In the genomic region with DNA sequence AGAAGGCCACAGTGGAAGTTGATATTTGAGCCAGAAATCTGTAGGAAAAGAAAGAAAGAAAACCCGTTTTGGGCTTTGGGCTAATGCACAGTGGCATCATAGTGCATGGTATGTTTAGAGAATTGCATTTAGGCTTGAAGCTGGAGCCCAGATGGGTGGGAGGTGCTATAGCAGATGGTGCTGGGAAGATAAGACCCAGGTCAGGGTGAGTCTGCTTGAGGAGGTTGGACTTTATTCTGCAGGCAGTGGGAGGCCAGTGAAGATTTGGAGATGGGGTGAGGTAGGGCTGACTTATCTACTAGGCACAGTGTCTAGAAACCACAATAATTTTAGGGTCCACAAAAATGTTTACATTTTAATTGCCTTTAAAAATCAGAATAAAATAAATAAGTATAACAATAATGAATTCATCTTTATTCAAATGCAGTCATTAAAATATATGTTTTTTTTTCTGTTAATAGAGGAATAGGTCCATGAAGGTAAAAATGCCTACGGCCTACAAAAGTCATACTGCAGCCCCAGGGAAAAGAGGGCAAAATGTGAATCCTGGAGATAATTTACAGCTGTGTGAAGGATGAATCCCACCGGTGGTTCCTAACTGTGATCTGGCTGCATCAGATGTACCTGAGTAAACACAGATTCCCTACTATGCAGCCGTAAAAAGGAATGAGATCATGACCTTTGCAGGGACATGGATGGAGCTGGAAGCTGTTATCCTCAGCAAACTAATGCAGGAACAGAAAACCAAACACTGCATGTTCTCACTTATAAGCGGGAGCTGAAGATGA, we compare ENCODE assay signal across 1 cellular context.
A peak's percentile ranks its signal among the peaks of the same experiment; 100 is the strongest.
TF ChIP-seq lines count a peak whose summit lies in the region.

No MANE protein-coding gene starts in this region.

TF ChIP-seq in K562, 482 proteins besides CTCF, POLR2A, EP300 and RAD21 (continued from another document and continues in another):
- TF ChIP-seq, protein P1, sequence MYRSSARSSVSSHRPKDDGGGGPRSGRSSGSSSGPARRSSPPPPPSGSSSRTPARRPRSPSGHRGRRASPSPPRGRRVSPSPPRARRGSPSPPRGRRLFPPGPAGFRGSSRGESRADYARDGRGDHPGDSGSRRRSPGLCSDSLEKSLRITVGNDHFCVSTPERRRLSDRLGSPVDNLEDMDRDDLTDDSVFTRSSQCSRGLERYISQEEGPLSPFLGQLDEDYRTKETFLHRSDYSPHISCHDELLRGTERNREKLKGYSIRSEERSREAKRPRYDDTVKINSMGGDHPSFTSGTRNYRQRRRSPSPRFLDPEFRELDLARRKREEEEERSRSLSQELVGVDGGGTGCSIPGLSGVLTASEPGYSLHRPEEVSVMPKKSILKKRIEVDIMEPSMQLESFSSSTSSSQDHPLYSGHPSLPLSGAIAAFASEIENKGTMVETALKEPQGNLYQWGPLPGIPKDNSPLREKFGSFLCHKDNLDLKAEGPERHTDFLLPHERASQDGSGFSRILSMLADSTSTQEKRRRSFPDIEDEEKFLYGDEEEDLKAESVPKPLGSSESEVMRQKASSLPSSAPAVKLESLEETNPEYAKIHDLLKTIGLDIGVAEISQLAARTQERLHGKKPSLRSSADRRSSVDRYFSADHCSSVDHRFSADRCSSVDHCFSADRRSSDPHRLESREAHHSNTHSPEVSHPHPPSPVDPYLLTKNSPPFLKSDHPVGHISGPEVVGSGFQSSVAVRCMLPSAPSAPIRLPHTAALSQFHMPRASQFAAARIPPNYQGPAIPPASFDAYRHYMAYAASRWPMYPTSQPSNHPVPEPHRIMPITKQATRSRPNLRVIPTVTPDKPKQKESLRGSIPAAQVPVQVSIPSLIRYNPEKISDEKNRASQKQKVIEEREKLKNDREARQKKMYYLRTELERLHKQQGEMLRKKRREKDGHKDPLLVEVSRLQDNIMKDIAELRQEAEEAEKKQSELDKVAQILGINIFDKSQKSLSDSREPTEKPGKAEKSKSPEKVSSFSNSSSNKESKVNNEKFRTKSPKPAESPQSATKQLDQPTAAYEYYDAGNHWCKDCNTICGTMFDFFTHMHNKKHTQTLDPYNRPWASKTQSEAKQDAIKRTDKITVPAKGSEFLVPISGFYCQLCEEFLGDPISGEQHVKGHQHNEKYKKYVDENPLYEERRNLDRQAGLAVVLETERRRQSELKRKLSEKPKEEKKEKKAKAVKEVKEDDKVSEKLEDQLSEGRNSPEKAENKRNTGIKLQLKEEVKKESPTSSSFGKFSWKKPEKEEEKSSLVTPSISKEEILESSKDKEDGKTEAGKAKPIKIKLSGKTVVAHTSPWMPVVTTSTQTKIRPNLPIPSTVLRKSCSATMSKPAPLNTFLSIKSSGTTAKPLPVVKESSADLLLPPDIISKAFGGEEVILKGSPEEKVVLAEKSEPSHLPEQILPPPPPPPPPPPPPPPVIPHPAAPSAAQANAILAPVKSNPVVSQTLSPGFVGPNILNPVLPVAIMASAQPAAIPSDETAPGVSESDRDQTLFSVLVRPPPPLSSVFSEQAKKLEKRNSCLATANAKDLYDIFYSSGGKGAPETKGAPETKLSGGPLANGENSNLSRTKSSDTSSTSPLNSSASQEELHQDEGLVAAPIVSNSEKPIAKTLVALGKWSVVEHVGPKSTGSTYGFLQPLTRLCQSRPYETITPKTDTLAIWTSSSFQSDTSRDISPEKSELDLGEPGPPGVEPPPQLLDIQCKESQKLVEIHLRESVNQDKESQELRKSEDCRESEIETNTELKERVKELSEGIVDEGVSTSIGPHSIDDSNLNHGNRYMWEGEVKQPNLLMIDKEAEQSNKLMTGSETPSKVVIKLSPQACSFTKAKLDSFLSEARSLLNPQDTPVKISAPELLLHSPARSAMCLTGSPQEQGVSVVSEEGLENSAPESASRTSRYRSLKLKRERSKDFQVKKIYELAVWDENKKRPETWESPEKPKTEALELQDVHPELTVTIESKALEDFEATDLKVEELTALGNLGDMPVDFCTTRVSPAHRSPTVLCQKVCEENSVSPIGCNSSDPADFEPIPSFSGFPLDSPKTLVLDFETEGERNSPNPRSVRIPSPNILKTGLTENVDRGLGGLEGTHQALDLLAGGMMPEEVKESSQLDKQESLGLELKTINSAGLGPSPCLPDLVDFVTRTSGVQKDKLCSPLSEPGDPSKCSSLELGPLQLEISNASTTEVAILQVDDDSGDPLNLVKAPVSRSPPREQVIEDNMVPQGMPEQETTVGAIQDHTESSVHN (IDR thresholded peaks at IDR 0.05; ENCODE audit: borderline replicate concordance in 1 of 2, low read depth in 1 of 2) = no peak
- no peak for TF ChIP-seq MCM5 (IDR thresholded peaks at IDR 0.05; ENCODE audit: low read depth)
- TF ChIP-seq, protein P2, sequence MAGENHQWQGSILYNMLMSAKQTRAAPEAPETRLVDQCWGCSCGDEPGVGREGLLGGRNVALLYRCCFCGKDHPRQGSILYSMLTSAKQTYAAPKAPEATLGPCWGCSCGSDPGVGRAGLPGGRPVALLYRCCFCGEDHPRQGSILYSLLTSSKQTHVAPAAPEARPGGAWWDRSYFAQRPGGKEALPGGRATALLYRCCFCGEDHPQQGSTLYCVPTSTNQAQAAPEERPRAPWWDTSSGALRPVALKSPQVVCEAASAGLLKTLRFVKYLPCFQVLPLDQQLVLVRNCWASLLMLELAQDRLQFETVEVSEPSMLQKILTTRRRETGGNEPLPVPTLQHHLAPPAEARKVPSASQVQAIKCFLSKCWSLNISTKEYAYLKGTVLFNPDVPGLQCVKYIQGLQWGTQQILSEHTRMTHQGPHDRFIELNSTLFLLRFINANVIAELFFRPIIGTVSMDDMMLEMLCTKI (IDR thresholded peaks at IDR 0.05; ENCODE audit: partially characterized antibody) = no peak
- TF ChIP-seq TARDBP (IDR thresholded peaks at IDR 0.05) = peak; percentile 41; the same call in 1 of the 2 replicates
- TF ChIP-seq, protein P3, sequence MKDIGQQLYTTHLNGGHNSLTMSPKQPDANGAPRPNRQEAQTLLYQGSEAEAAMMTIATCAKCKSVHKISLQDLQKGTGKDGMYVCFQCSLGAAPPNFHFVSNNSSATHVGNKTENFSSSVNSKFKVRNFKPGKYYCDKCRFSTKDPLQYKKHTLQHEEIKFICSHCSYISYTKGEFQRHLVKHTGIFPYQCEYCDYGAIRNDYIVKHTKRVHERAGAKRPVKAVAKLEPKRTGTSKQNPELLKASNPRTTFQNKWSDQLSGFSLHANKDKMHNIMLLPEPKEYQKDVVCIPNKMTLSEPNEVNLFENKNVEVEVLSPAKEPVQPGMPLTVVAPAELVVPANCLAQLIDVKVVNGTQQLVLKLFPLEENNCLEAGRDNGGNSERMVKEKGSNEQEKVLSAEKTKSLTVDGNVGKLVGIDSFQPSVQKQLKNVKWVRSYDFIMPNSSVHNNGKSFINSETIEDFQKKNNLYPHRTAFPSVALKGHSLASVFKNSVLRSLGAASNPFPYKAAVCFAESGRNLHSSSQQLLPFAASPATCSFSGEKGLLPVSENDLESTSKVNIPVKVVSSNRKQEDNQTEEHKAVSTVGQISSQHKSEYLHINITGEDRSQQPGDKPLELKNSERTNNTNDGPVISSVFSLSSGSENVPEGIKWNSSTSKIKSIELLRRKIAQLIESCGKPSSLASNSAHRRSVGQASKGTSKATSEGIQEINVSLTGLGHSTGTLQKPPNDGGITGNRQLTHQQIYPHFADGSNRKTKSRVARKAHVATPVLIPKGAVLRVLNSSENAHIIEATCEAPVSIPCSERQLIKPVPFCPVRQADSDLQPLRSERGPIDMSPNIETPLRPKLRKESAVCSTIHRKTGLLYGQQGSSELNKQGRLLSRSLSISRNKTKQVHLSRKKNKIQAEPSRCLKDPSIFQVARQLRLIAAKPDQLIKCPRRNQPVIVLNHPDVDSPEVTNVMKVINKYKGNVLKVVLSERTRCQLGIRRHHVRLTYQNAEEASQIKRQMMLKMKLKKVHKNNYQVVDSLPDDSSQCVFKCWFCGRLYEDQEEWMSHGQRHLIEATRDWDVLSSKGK (CRISPR knock-in tag; IDR thresholded peaks at IDR 0.05) = no peak
- TF ChIP-seq, protein P4, sequence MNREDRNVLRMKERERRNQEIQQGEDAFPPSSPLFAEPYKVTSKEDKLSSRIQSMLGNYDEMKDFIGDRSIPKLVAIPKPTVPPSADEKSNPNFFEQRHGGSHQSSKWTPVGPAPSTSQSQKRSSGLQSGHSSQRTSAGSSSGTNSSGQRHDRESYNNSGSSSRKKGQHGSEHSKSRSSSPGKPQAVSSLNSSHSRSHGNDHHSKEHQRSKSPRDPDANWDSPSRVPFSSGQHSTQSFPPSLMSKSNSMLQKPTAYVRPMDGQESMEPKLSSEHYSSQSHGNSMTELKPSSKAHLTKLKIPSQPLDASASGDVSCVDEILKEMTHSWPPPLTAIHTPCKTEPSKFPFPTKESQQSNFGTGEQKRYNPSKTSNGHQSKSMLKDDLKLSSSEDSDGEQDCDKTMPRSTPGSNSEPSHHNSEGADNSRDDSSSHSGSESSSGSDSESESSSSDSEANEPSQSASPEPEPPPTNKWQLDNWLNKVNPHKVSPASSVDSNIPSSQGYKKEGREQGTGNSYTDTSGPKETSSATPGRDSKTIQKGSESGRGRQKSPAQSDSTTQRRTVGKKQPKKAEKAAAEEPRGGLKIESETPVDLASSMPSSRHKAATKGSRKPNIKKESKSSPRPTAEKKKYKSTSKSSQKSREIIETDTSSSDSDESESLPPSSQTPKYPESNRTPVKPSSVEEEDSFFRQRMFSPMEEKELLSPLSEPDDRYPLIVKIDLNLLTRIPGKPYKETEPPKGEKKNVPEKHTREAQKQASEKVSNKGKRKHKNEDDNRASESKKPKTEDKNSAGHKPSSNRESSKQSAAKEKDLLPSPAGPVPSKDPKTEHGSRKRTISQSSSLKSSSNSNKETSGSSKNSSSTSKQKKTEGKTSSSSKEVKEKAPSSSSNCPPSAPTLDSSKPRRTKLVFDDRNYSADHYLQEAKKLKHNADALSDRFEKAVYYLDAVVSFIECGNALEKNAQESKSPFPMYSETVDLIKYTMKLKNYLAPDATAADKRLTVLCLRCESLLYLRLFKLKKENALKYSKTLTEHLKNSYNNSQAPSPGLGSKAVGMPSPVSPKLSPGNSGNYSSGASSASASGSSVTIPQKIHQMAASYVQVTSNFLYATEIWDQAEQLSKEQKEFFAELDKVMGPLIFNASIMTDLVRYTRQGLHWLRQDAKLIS (CRISPR knock-in tag; IDR thresholded peaks at IDR 0.05) = no peak
- TF ChIP-seq RBM17 (IDR thresholded peaks at IDR 0.05; ENCODE audit: borderline replicate concordance, low read depth, low read length) = no peak
- TF ChIP-seq CHD4 (IDR thresholded peaks at IDR 0.05; ENCODE audit: insufficient read depth, insufficient replicate concordance, low read depth, low read length, poor library complexity, severe bottlenecking) = no peak
- TF ChIP-seq MYC (IDR thresholded peaks at IDR 0.05; ENCODE audit: low read depth, low read length) = peak; percentile 54; the same call in 1 of the 2 replicates
- no peak for TF ChIP-seq MYC (CRISPR knock-in tag; IDR thresholded peaks at IDR 0.05; ENCODE audit: borderline replicate concordance, low read depth)
- TF ChIP-seq FOXA1 (IDR thresholded peaks at IDR 0.05; ENCODE audit: borderline replicate concordance) = peak; percentile 85
- TF ChIP-seq LARP7 (IDR thresholded peaks at IDR 0.05) = no peak
- TF ChIP-seq, protein P5, sequence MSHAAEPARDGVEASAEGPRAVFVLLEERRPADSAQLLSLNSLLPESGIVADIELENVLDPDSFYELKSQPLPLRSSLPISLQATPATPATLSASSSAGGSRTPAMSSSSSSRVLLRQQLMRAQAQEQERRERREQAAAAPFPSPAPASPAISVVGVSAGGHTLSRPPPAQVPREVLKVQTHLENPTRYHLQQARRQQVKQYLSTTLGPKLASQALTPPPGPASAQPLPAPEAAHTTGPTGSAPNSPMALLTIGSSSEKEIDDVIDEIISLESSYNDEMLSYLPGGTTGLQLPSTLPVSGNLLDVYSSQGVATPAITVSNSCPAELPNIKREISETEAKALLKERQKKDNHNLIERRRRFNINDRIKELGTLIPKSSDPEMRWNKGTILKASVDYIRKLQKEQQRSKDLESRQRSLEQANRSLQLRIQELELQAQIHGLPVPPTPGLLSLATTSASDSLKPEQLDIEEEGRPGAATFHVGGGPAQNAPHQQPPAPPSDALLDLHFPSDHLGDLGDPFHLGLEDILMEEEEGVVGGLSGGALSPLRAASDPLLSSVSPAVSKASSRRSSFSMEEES (CRISPR knock-in tag; IDR thresholded peaks at IDR 0.05) = no peak
- TF ChIP-seq WHSC1 (IDR thresholded peaks at IDR 0.05; ENCODE audit: low read length) = no peak
- no peak for TF ChIP-seq SP2 (IDR thresholded peaks at IDR 0.05; ENCODE audit: extremely low read depth, low read depth, low read length, poor library complexity, severe bottlenecking)
- peak; percentile 72 for TF ChIP-seq SP1 (CRISPR knock-in tag; IDR thresholded peaks at IDR 0.05)
- no peak for TF ChIP-seq GTF2F1 (IDR thresholded peaks at IDR 0.05; ENCODE audit: low read depth, low read length)
- TF ChIP-seq PPARD (CRISPR knock-in tag; IDR thresholded peaks at IDR 0.05) = no peak
- no peak for TF ChIP-seq PTRF (tag; IDR thresholded peaks at IDR 0.05)
- TF ChIP-seq POLR2AphosphoS2 (IDR thresholded peaks at IDR 0.05; ENCODE audit: low read length) = no peak
- TF ChIP-seq, protein P6, sequence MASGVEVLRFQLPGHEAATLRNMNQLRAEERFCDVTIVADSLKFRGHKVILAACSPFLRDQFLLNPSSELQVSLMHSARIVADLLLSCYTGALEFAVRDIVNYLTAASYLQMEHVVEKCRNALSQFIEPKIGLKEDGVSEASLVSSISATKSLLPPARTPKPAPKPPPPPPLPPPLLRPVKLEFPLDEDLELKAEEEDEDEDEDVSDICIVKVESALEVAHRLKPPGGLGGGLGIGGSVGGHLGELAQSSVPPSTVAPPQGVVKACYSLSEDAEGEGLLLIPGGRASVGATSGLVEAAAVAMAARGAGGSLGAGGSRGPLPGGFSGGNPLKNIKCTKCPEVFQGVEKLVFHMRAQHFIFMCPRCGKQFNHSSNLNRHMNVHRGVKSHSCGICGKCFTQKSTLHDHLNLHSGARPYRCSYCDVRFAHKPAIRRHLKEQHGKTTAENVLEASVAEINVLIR (CRISPR knock-in tag; IDR thresholded peaks at IDR 0.05) = no peak
- no peak for TF ChIP-seq SAFB2 (IDR thresholded peaks at IDR 0.05; ENCODE audit: borderline replicate concordance, low read depth, low read length, severe bottlenecking)
- TF ChIP-seq ARID1B (IDR thresholded peaks at IDR 0.05) = peak; percentile 99
- no peak for TF ChIP-seq POLR2G (IDR thresholded peaks at IDR 0.05; ENCODE audit: low read depth, low read length)
- TF ChIP-seq ZNF561 (CRISPR knock-in tag; conservative IDR thresholded peaks at IDR 0.05) = no peak
- TF ChIP-seq RBM34 (IDR thresholded peaks at IDR 0.05; ENCODE audit: borderline replicate concordance, insufficient read depth, low read length) = no peak
- no peak for TF ChIP-seq ZNF408 (CRISPR knock-in tag; IDR thresholded peaks at IDR 0.05; ENCODE audit: low read depth)
- TF ChIP-seq SMAD4 (CRISPR knock-in tag; conservative IDR thresholded peaks at IDR 0.05) = peak; percentile 56
- TF ChIP-seq ZBED1 (IDR thresholded peaks at IDR 0.05) = no peak; the same call in 1 of the 2 replicates
- TF ChIP-seq, protein P7, sequence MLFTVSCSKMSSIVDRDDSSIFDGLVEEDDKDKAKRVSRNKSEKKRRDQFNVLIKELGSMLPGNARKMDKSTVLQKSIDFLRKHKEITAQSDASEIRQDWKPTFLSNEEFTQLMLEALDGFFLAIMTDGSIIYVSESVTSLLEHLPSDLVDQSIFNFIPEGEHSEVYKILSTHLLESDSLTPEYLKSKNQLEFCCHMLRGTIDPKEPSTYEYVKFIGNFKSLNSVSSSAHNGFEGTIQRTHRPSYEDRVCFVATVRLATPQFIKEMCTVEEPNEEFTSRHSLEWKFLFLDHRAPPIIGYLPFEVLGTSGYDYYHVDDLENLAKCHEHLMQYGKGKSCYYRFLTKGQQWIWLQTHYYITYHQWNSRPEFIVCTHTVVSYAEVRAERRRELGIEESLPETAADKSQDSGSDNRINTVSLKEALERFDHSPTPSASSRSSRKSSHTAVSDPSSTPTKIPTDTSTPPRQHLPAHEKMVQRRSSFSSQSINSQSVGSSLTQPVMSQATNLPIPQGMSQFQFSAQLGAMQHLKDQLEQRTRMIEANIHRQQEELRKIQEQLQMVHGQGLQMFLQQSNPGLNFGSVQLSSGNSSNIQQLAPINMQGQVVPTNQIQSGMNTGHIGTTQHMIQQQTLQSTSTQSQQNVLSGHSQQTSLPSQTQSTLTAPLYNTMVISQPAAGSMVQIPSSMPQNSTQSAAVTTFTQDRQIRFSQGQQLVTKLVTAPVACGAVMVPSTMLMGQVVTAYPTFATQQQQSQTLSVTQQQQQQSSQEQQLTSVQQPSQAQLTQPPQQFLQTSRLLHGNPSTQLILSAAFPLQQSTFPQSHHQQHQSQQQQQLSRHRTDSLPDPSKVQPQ (CRISPR knock-in tag; IDR thresholded peaks at IDR 0.05; ENCODE audit: borderline replicate concordance) = no peak
